In the genomic region with DNA sequence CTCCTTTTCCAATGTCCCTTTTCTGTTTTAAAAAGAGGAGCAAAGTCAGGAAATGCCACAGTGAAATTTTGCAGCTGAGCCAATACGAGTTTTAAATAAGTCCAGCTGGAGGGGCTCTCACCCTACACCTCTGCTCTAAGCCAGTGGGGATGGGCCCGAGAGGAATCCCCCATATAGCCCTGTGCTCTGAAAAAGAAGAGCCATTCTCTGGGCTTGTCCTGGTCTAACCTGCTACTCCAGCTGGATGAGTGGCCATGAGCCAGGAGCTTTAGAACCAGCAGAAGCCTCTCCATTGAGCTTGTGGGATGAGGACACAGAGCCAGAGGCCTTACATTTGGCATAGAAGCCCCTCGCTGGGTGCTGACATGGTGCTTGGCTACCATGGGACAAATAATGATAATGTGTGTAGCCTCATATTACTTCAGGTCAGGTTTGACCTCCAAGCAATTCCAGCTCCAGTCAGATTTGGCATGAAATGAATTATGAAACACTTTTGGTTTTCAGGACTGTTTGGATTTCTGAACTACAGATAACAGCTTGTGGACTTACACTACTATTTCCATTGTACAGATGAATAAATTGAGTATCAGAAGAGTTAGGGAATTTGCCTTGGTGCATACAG, we compare ENCODE assay signal across 20 cellular contexts.
DNase-seq lines count a peak whose midpoint lies in the region; ATAC-seq and TF ChIP-seq lines count a peak whose summit lies in the region.
"Had no signal": no experiment of that assay in that cellular context is flagged by ENCODE, and none has a peak within 500 bp of the region (broad histone marks: within the 10 kb centered on the region; RNA-seq: fewer than 3 reads in every experiment).

No MANE protein-coding gene starts in this region.

- intact Hi-C loops in Right ventricle myocardium superior (cut with DNase I) (no loop called here), right cardiac atrium (cut with DNase I) (no loop called here)

- ATAC-seq in Right ventricle myocardium superior (ENCODE audit: poor library complexity) (peak; percentile 49), esophagus mucosa (peak; percentile 41), right cardiac atrium (peak; percentile 39 to 57)

- peaks cover 14% of the 10 kb centered on the region for H3K4me1 Mint-ChIP-seq in endothelial cell (ENCODE audit: unreplicated experiment)

- H3K9me3 ChIP-seq in right atrium auricular region: no peaks in the 10 kb centered on the region
- H3K9me3 ChIP-seq in right cardiac atrium (ENCODE audit: control insufficient read depth, low read length): no peaks in the 10 kb centered on the region
- H3K9me3 ChIP-seq: Peyer's patch, SJSA1 had no signal

- no peaks in the 10 kb centered on the region for H3K27me3 ChIP-seq in right atrium auricular region
- no peaks in the 10 kb centered on the region for H3K27me3 ChIP-seq in right cardiac atrium (ENCODE audit: control insufficient read depth, insufficient read depth)
- H3K27me3 ChIP-seq: Peyer's patch had no signal

- TF ChIP-seq CTCF in right atrium auricular region (IDR thresholded peaks at IDR 0.05) (no peak), GM10266 (IDR thresholded peaks at IDR 0.05; ENCODE audit: control insufficient read depth, insufficient read depth, low read depth, missing control alignments) (no peak), endothelial cell (IDR thresholded peaks at IDR 0.05; ENCODE audit: unreplicated experiment) (no peak)

- DNase-seq in Right ventricle myocardium superior (no peak), right atrium auricular region (ENCODE audit: low spot score) (no peak), right cardiac atrium (peak; percentile 35 to 74 (median 70)), GM10266 (ENCODE audit: extremely low spot score) (no peak), endothelial cell (ENCODE audit: low spot score) (no peak), cerebellum (ENCODE audit: low spot score) (no peak)
- DNase-seq: AML-193; Calu3; CD8-positive, alpha-beta memory T cell; DMS153; GDM1; NCI-H1417; NCI-H1694 treated with DMSO at 0.1 percent for 48 hours; NCI-H2081 treated with DMSO at 0.1 percent for 48 hours; NK-92 treated with Interleukin-12 subunit alpha and Interleukin-12 subunit beta, amount 100 ng/mL, for 24 hours; Peyer's patch had no signal

- H3K27ac ChIP-seq in right atrium auricular region: no peak overlapping the region
- H3K27ac ChIP-seq in right cardiac atrium (ENCODE audit: low read length): no peak overlapping the region
- H3K27ac ChIP-seq: C4-2B, Peyer's patch, SJSA1 had no signal

- H3K36me3 ChIP-seq in right atrium auricular region: no peaks in the 10 kb centered on the region
- H3K36me3 ChIP-seq: Peyer's patch, SJSA1 had no signal

- H3K9me3 Mint-ChIP-seq in endothelial cell (ENCODE audit: unreplicated experiment): no peaks in the 10 kb centered on the region
- H3K9me3 Mint-ChIP-seq: CD8-positive, alpha-beta memory T cell; IgD-negative memory B cell had no signal

- no peak overlapping the region for H3K27ac Mint-ChIP-seq in endothelial cell (ENCODE audit: unreplicated experiment)
- H3K27ac Mint-ChIP-seq: CD8-positive, alpha-beta memory T cell; IgD-negative memory B cell had no signal

- H3K4me3 ChIP-seq in right atrium auricular region (no peak overlapping the region), right cardiac atrium (ENCODE audit: low read length) (no peak overlapping the region)
- H3K4me3 ChIP-seq: Peyer's patch, SJSA1 had no signal

- H3K27me3 Mint-ChIP-seq in endothelial cell (ENCODE audit: unreplicated experiment): peaks cover 4% of the 10 kb centered on the region
- H3K27me3 Mint-ChIP-seq: CD8-positive, alpha-beta memory T cell; IgD-negative memory B cell had no signal

- no peaks in the 10 kb centered on the region for H3K36me3 Mint-ChIP-seq in endothelial cell (ENCODE audit: low read depth, unreplicated experiment)

- WGBS in right cardiac atrium: 48% methylated on average over 3 of the region's 3 CpGs

- no peak overlapping the region for H3K4me3 Mint-ChIP-seq in endothelial cell (ENCODE audit: unreplicated experiment)
- H3K4me3 Mint-ChIP-seq: CD8-positive, alpha-beta memory T cell; IgD-negative memory B cell had no signal

- peaks cover 0 to 6% of the 10 kb centered on the region in 2 donors for H3K4me1 ChIP-seq in right atrium auricular region
- peaks cover 3% of the 10 kb centered on the region for H3K4me1 ChIP-seq in right cardiac atrium (ENCODE audit: control insufficient read depth, insufficient read depth, low read length)
- H3K4me1 ChIP-seq: Peyer's patch, SJSA1 had no signal

Comparison
In these comparisons a context has a peak if more than half of its experiments do, and no peak if none do; other contexts are left out.
1. DNase-seq: peak in right cardiac atrium (3 of 3); none in Right ventricle myocardium superior (single experiment), right atrium auricular region (single experiment), GM10266 (single experiment), endothelial cell (single experiment) and cerebellum (single experiment).
2. Peak in every context shown above with its lines, with median percentiles within 50 percentile points of each other: ATAC-seq.